ENCODE assay signal across 8 cellular contexts in the genomic region with DNA sequence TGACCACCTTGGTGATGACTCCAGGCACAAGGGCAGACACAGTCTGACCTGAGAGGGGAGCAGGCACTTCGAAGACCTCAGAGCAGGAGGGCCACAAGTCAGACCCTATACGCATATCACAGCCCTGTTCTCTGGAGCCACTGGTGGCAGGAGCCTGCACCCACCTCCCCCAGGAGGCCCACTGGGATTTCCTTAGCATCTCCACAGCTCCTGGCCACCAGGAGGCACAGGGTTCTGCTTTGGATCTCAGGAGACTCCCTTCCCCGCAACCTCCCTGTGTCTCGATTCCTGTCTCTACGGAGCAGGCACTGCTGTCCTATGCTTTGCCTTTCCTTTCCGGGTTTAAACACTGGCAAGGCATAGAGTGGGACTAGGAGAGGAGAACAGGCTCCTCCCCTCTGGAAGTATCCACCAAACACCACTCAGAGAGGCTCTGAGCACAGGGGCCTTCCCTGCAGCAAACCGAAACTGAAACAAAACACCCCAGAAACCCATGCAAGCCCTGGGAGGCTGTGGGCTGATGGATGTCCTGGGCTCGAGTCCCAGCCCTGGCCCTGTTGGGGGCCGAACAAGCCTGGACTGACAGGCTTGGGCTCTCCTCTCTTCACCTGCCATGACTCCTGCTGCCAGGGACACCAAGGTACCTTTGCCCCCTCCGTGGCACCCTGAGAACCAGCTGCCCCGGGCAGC.
DNase-seq lines count a peak whose midpoint lies in the region; ATAC-seq, FAIRE-seq and TF ChIP-seq lines count a peak whose summit lies in the region.

No MANE protein-coding gene starts in this region.

- H4K8ac ChIP-seq in H1 (ENCODE audit: extremely low read depth, insufficient read depth, low read length), result no peak overlapping the region; the same call in 1 of the 2 replicates

- peak overlapping the region; percentile 25; the same call in 1 of the 2 replicates for H3K18ac ChIP-seq in H1 (ENCODE audit: extremely low read depth, low read length)

- H3K27ac ChIP-seq in MM.1S (ENCODE audit: low read length), result peak overlapping the region; percentile 11; the same call in 1 of the 2 replicates
- H3K27ac ChIP-seq in H1 (ENCODE audit: low read depth, low read length), result no peak overlapping the region

- H3K4me3 Mint-ChIP-seq in stimulated activated effector memory CD8-positive, alpha-beta T cell treated with anti-CD3 and anti-CD28 coated beads, Interleukin-12 subunit alpha, Interleukin-12 subunit beta, amount 100 ng/mL, for 72 hours, result peak overlapping the region; percentile 76

- no peaks in the 10 kb centered on the region for H3K23me2 ChIP-seq in H1 (ENCODE audit: low read depth, low read length)

- WGBS in H1 (ENCODE audit: extremely low coverage in 1 of 2, insufficient coverage in 1 of 2, insufficient read length in 1 of 2, insufficient replicate concordance in 2 of 2, low coverage in 1 of 2, low lambda C conversion rate in 2 of 2, missing lambda C conversion rate in 1 of 2), 2 experiments, result 88% methylated on average over 11 of the region's 11 CpGs; no CpG with 5 or more reads in 1 of the 2 experiments

- H3K36me3 Mint-ChIP-seq in stimulated activated effector memory CD8-positive, alpha-beta T cell treated with anti-CD3 and anti-CD28 coated beads, Interleukin-12 subunit alpha, Interleukin-12 subunit beta, amount 100 ng/mL, for 72 hours, result no peaks in the 10 kb centered on the region

- H2BK12ac ChIP-seq in H1 (ENCODE audit: low read depth, low read length), result peak overlapping the region; percentile 90; the same call in 1 of the 2 replicates

- no peak overlapping the region for H2BK20ac ChIP-seq in H1 (ENCODE audit: low read length)

- no peak for FAIRE-seq in H1 (lab: Jason Lieb, UNC)

- H3K4me1 ChIP-seq in MM.1S (ENCODE audit: low read length) (peaks cover 8% of the 10 kb centered on the region; the same call in 1 of the 2 replicates), H1 (replicated peaks in 1 of 4; ENCODE audit: control insufficient read depth in 3 of 4, insufficient read depth in 4 of 4, low read length in 3 of 4) (peaks cover 0 to 27% (median 18%) of the 10 kb centered on the region in 4 experiments; a peak in 6 of 7 replicates), mononuclear cell (ENCODE audit: insufficient read depth, low read length) (peaks cover 20% of the 10 kb centered on the region)

- H3K4ac ChIP-seq in H1 (replicated peaks; ENCODE audit: insufficient read length, low read depth, low read length), result no peak overlapping the region

- no peak overlapping the region for H3K56ac ChIP-seq in H1 (replicated peaks; ENCODE audit: insufficient read length, low read depth, low read length)

- H3K9me3 Mint-ChIP-seq in stimulated activated effector memory CD8-positive, alpha-beta T cell treated with anti-CD3 and anti-CD28 coated beads, Interleukin-12 subunit alpha, Interleukin-12 subunit beta, amount 100 ng/mL, for 72 hours, result peaks cover 5% of the 10 kb centered on the region

- H3K14ac ChIP-seq in H1 (ENCODE audit: insufficient read length), result no peak overlapping the region

- 0 out of 2 replicates have a peak, but pooled peaks cover 7% of the 10 kb centered on the region for H3K79me1 ChIP-seq in H1 (ENCODE audit: low read depth, low read length)

- CTCF ChIA-PET in H1 (lab: Charles Lee; ENCODE audit: partially characterized antibody), result interaction anchor here (0.7 to 27.1 kb wide), 14 partner anchors 7 to 117 kb away, joined by 3 to 336 read pairs (median 8); no protein-coding TSS in a partner anchor

- H4K20me1 ChIP-seq in MM.1S (ENCODE audit: insufficient read depth, low read length), result no peaks in the 10 kb centered on the region
- H4K20me1 ChIP-seq in H1 (replicated peaks in 1 of 2; ENCODE audit: control insufficient read depth in 1 of 2, insufficient read depth in 2 of 2, low read length in 2 of 2), result no peaks in the 10 kb centered on the region

- H3K4me3 ChIP-seq in MM.1S (ENCODE audit: low read length) (peak overlapping the region; percentile 59), H1 (ENCODE audit: extremely low read depth in 1 of 4, insufficient read depth in 2 of 4, low read depth in 3 of 4, low read length in 4 of 4) (peak overlapping the region in 2 of 4 experiments; percentile 8 to 51; a peak in 1 of 8 replicates), mononuclear cell (ENCODE audit: low read length) (peak overlapping the region; percentile 51)

- H3K23ac ChIP-seq in H1 (ENCODE audit: insufficient read length), result no peak overlapping the region

- H2BK5ac ChIP-seq in H1 (ENCODE audit: low read depth, low read length), result peak overlapping the region; percentile 32; the same call in 1 of the 2 replicates

- no peaks in the 10 kb centered on the region for H3F3A ChIP-seq in MM.1S (ENCODE audit: insufficient read depth, low read length)

- peak; percentile 92 for DNase-seq in GM03348 (ENCODE audit: low spot score)
- DNase-seq in MM.1S, result peak; percentile 70
- peak in 2 of 3 experiments; percentile 13 to 24 for DNase-seq in activated CD8-positive, alpha-beta memory T cell treated with anti-CD3 and anti-CD28 coated beads for 48 hours (ENCODE audit: low read depth in 2 of 3, low spot score in 2 of 3)
- DNase-seq in H1 (ENCODE audit: low read depth in 1 of 2, low spot score in 2 of 2), result no peak
- DNase-seq in stimulated activated effector memory CD8-positive, alpha-beta T cell treated with anti-CD3 and anti-CD28 coated beads, Interleukin-12 subunit alpha, Interleukin-12 subunit beta, amount 100 ng/mL, for 72 hours (ENCODE audit: low spot score in 2 of 2), result peak in 1 of 2 donors; percentile 75
- no peak for DNase-seq in NCI-H526 (lab: John Stamatoyannopoulos, UW)

- H3K36me3 ChIP-seq in MM.1S (replicated peaks; ENCODE audit: insufficient read depth, low read length), result no peaks in the 10 kb centered on the region
- peaks cover 0 to 6% (median 1%) of the 10 kb centered on the region in 4 experiments; a peak in 1 of 8 replicates for H3K36me3 ChIP-seq in H1 (ENCODE audit: control insufficient read depth in 2 of 4, insufficient read depth in 4 of 4, low read length in 3 of 4)

- no peak overlapping the region; the same call in 1 of the 2 replicates for H2AK5ac ChIP-seq in H1 (ENCODE audit: low read depth, low read length)

- no peaks in the 10 kb centered on the region for H3K9me2 ChIP-seq in MM.1S (replicated peaks; ENCODE audit: insufficient read depth, low read length)

- no peak overlapping the region for H4K5ac ChIP-seq in H1 (ENCODE audit: insufficient read length, low read depth, low read length)

- POLR2A ChIA-PET in H1 (lab: Charles Lee; ENCODE audit: partially characterized antibody), result interaction anchor here (0.7 to 2.3 kb wide), 6 partner anchors 9 to 32 kb away, joined by 3 to 18 read pairs (median 4); no protein-coding TSS in a partner anchor

- no peak for TF ChIP-seq EP300 in H1 (IDR thresholded peaks at IDR 0.05; ENCODE audit: borderline replicate concordance in 1 of 2, low read depth in 2 of 2, low read length in 2 of 2)

- peaks cover 15% of the 10 kb centered on the region for H3K4me1 Mint-ChIP-seq in stimulated activated effector memory CD8-positive, alpha-beta T cell treated with anti-CD3 and anti-CD28 coated beads, Interleukin-12 subunit alpha, Interleukin-12 subunit beta, amount 100 ng/mL, for 72 hours

- peak; percentile 86 for ATAC-seq in GM21619 (IDR thresholded peaks at IDR 0.05; ENCODE audit: unreplicated experiment)
- ATAC-seq in stimulated activated effector memory CD8-positive, alpha-beta T cell treated with anti-CD3 and anti-CD28 coated beads, Interleukin-12 subunit alpha, Interleukin-12 subunit beta, amount 100 ng/mL, for 72 hours, result peak; percentile 83

- H2BK120ac ChIP-seq in H1 (replicated peaks; ENCODE audit: low read depth, low read length), result no peak overlapping the region

- H4K91ac ChIP-seq in H1 (replicated peaks; ENCODE audit: insufficient read length, low read length), result peak overlapping the region; percentile 49

- peak overlapping the region; percentile 54 for H2AFZ ChIP-seq in MM.1S (ENCODE audit: low read length)
- no peak overlapping the region for H2AFZ ChIP-seq in H1 (ENCODE audit: low read length)

- peak; percentile 13; the same call in 1 of the 2 replicates for TF ChIP-seq CTCF in MM.1S (IDR thresholded peaks at IDR 0.05; ENCODE audit: low read length)
- no peak for TF ChIP-seq CTCF in H1 (IDR thresholded peaks at IDR 0.05; ENCODE audit: control extremely low read depth in 1 of 3, insufficient read depth in 1 of 3, low read depth in 1 of 3, low read length in 3 of 3)

- no peak for TF ChIP-seq POLR2A in H1 (IDR thresholded peaks at IDR 0.05; ENCODE audit: control extremely low read depth in 1 of 2, low read depth in 2 of 2, low read length in 2 of 2)

- H3K9ac ChIP-seq in MM.1S (ENCODE audit: low read length) (peak overlapping the region; percentile 58; the same call in 1 of the 2 replicates), H1 (replicated peaks in 1 of 4; ENCODE audit: extremely low read depth in 1 of 4, low read depth in 3 of 4, low read length in 3 of 4) (no peak overlapping the region)

- no peaks in the 10 kb centered on the region for H3K27me3 ChIP-seq in MM.1S (replicated peaks; ENCODE audit: insufficient read depth, low read length)
- H3K27me3 ChIP-seq in H1 (replicated peaks in 1 of 4; ENCODE audit: control insufficient read depth in 3 of 4, extremely low read depth in 1 of 4, insufficient read depth in 3 of 4, low read length in 3 of 4), result no peaks in the 10 kb centered on the region; a peak in 1 of 7 replicates
- H3K27me3 ChIP-seq in mononuclear cell (ENCODE audit: insufficient read depth, low read length), result no peaks in the 10 kb centered on the region

- no peaks in the 10 kb centered on the region for H3K9me3 ChIP-seq in MM.1S (replicated peaks; ENCODE audit: insufficient read depth, low read length)
- no peaks in the 10 kb centered on the region for H3K9me3 ChIP-seq in H1 (ENCODE audit: insufficient read depth in 2 of 2, low read depth in 1 of 2, low read length in 1 of 2)
- no peaks in the 10 kb centered on the region for H3K9me3 ChIP-seq in mononuclear cell (ENCODE audit: low read depth, low read length)

- H3K27ac Mint-ChIP-seq in stimulated activated effector memory CD8-positive, alpha-beta T cell treated with anti-CD3 and anti-CD28 coated beads, Interleukin-12 subunit alpha, Interleukin-12 subunit beta, amount 100 ng/mL, for 72 hours, result peak overlapping the region; percentile 84

- peak overlapping the region; percentile 81; the same call in 1 of the 2 replicates for H2BK15ac ChIP-seq in H1 (ENCODE audit: low read length)

- H3K4me2 ChIP-seq in MM.1S (ENCODE audit: low read depth, low read length) (peak overlapping the region; percentile 75), H1 (ENCODE audit: insufficient read depth in 1 of 2, low read depth in 2 of 2, low read length in 2 of 2) (peak overlapping the region; percentile 9 to 54; a peak in 2 of 4 replicates)

- no peak for TF ChIP-seq RAD21 in H1 (IDR thresholded peaks at IDR 0.05 in 1 of 2, conservative IDR thresholded peaks at IDR 0.05 in 1 of 2; ENCODE audit: low read depth in 2 of 2, low read length in 2 of 2)

- H3K79me2 ChIP-seq in MM.1S (ENCODE audit: low read length) (peaks cover 24% of the 10 kb centered on the region), H1 (ENCODE audit: control insufficient read depth in 1 of 2, insufficient read depth in 2 of 2, low read length in 2 of 2) (no peaks in the 10 kb centered on the region)

TF ChIP-seq in H1, 55 proteins besides CTCF, POLR2A, EP300 and RAD21 (continues in another document):
- TF ChIP-seq JUN (IDR thresholded peaks at IDR 0.05; ENCODE audit: low read depth, low read length) (no peak), NANOG (IDR thresholded peaks at IDR 0.05; ENCODE audit: insufficient read depth, low read depth, low read length, poor library complexity, severe bottlenecking) (no peak)

Comparison
In these comparisons a context has a peak if more than half of its experiments do, and no peak if none do; other contexts are left out.
1. DNase-seq: peak in GM03348 (single experiment), MM.1S (single experiment) and activated CD8-positive, alpha-beta memory T cell treated with anti-CD3 and anti-CD28 coated beads for 48 hours (2 of 3); none in H1 (0 of 2) and NCI-H526 (0 of 2).